In genomic region chr22:48352086-48352911, GRCh38 we compare ENCODE assay signal across 21 cellular contexts.
"Had no signal": no experiment of that assay in that cellular context is flagged by ENCODE, and none has a peak within 500 bp of the region (broad histone marks: within the 10 kb centered on the region; RNA-seq: fewer than 3 reads in every experiment).

No MANE protein-coding gene starts in this region.

- H2AFZ ChIP-seq: parathyroid adenoma had no signal

- H3K9me3 ChIP-seq: colonic mucosa, right lobe of liver, thoracic aorta had no signal

- H3K36me3 ChIP-seq: colonic mucosa, right lobe of liver, thoracic aorta had no signal

- DNase-seq: activated CD4-positive, alpha-beta T cell treated with anti-CD3 and anti-CD28 coated beads for 4 hours; activated CD4-positive, alpha-beta T cell treated with anti-CD3 and anti-CD28 coated beads, Interleukin-2, amount 50 U/mL, for 48 hours; activated CD4-positive, CD25-positive, alpha-beta regulatory T cell; activated CD8-positive, alpha-beta memory T cell treated with anti-CD3 and anti-CD28 coated beads, Interleukin-2, amount 50 U/mL, for 48 hours; activated naive CD4-positive, alpha-beta T cell treated with Interleukin-2 at 50 U/mL for 16 hours; activated naive CD8-positive, alpha-beta T cell treated with anti-CD3 and anti-CD28 coated beads for 36 hours; activated T-cell treated with anti-CD3 and anti-CD28 coated beads, Interleukin-2, amount 50 U/mL, for 4 hours; colonic mucosa; effector memory CD8-positive, alpha-beta T cell; glutamatergic neuron; hippocampal formation; small intestine; stimulated activated CD4-positive, alpha-beta T cell treated with anti-CD3 and anti-CD28 coated beads, Interleukin-15, amount 100 ng/mL, for 24 hours; stimulated activated CD8-positive, alpha-beta memory T cell treated with anti-CD3 and anti-CD28 coated beads, Interleukin-4, amount 100 ng/mL, for 48 hours; stimulated activated naive B cell treated with anti-CD40 and anti-IgM and Interleukin-4, amounts not matched to agents 10 μg/mL and 1 μg/mL and 100 μg/mL, for 72 hours; T1000 had no signal

- H3K27ac ChIP-seq: colonic mucosa, dorsolateral prefrontal cortex, parathyroid adenoma, right lobe of liver, thoracic aorta had no signal

- H3K27me3 ChIP-seq: colonic mucosa, right lobe of liver had no signal

- H3K4me1 ChIP-seq: colonic mucosa, parathyroid adenoma, right lobe of liver had no signal

- H3K4me3 ChIP-seq: colonic mucosa, dorsolateral prefrontal cortex, right lobe of liver, thoracic aorta had no signal

- H3K9ac ChIP-seq: parathyroid adenoma had no signal

- H3K79me2 ChIP-seq: parathyroid adenoma had no signal

- ATAC-seq: activated T-cell treated with anti-CD3 and anti-CD28 coated beads, Interleukin-2, amount 50 U/mL, for 4 hours; effector memory CD8-positive, alpha-beta T cell; esophagus mucosa; right lobe of liver; stimulated activated naive B cell treated with anti-CD40 and anti-IgM and Interleukin-4, amounts not matched to agents 10 μg/mL and 1 μg/mL and 100 μg/mL, for 72 hours had no signal
